Comparison of ENCODE assay signal across 8 cellular contexts in genomic region chr19:19464339-19465098, GRCh38. TPM values are rescaled to one million over a fixed set of nuclear protein-coding genes. Genes with fewer than 3 reads are reported as not detected.
DNase-seq lines count a peak whose midpoint lies in the region; ATAC-seq and TF ChIP-seq lines count a peak whose summit lies in the region.

No MANE protein-coding gene starts in this region.

- peaks cover 20% of the 10 kb centered on the region for H3K9me3 ChIP-seq in HUES64 (ENCODE audit: insufficient read depth, low read depth, low read length)
- peaks cover 10 to 11% of the 10 kb centered on the region in 2 donors for H3K9me3 ChIP-seq in muscle layer of duodenum (ENCODE audit: control insufficient read depth in 1 of 2, low read length in 2 of 2)

- no peak overlapping the region for H3K4me3 ChIP-seq in HUES64 (ENCODE audit: low read length)
- H3K4me3 ChIP-seq in epithelial cell of esophagus (ENCODE audit: low read length), result no peak overlapping the region
- no peak overlapping the region for H3K4me3 ChIP-seq in muscle layer of duodenum (ENCODE audit: low read depth in 1 of 2, low read length in 2 of 2)

- 40% methylated on average over 13 of the region's 13 CpGs for WGBS in HUES64

- DNase-seq in A172 (ENCODE audit: low spot score), result peak; percentile 18
- peak; percentile 89 for DNase-seq in epithelial cell of esophagus (ENCODE audit: low read depth)
- no peak for DNase-seq in GDM1 (lab: John Stamatoyannopoulos, UW)
- DNase-seq in NCI-H2171 (lab: John Stamatoyannopoulos, UW), result no peak

- H3K27ac ChIP-seq in HUES64 (ENCODE audit: low read depth, low read length) (peak overlapping the region; percentile 88), muscle layer of duodenum (ENCODE audit: low read length) (peak overlapping the region; percentile 62)

- peaks cover 52% of the 10 kb centered on the region for H3K4me1 ChIP-seq in HUES64 (ENCODE audit: insufficient read depth, low read length)
- peaks cover 30 to 49% of the 10 kb centered on the region in 2 donors for H3K4me1 ChIP-seq in muscle layer of duodenum (ENCODE audit: control insufficient read depth in 1 of 2, insufficient read depth in 2 of 2, low read length in 2 of 2)

- H3K36me3 ChIP-seq in HUES64 (ENCODE audit: insufficient read depth, low read length) (peaks cover 44% of the 10 kb centered on the region), muscle layer of duodenum (ENCODE audit: control insufficient read depth in 1 of 2, insufficient read depth in 2 of 2, low read length in 2 of 2) (peaks cover 28% of the 10 kb centered on the region in 2 donors)

- H3K27me3 ChIP-seq in HUES64 (ENCODE audit: insufficient read depth, low read length) (no peaks in the 10 kb centered on the region), muscle layer of duodenum (ENCODE audit: low read depth, low read length) (no peaks in the 10 kb centered on the region)

- no peak for ATAC-seq in GM21786 (IDR thresholded peaks at IDR 0.05; ENCODE audit: unreplicated experiment)
- no peak for ATAC-seq in GM21619 (IDR thresholded peaks at IDR 0.05; ENCODE audit: unreplicated experiment)

- H3K9ac ChIP-seq in HUES64 (ENCODE audit: low read depth, low read length), result peak overlapping the region; percentile 72

- TF ChIP-seq CTCF in epithelial cell of esophagus (IDR thresholded peaks at IDR 0.05; ENCODE audit: insufficient read depth, low read depth, low read length, missing control alignments), result no peak

RNA-seq across cellular contexts. Expression of gene TSSK6, which starts 50.8 kb away (rescaled TPM):
- 0.26 and 0.88 TPM in 2 replicates for total RNA-seq in A172 (2014; rRNA removed; shearing (Covaris generic))
- 1.4 TPM for polyA plus RNA-seq in HUES64 (2013, experiment 1 of 2)
- polyA plus RNA-seq in HUES64 (2013, experiment 2 of 2), result 1.9 TPM

RNA-seq across cellular contexts. Expression of gene NDUFA13, which starts 51.5 kb away (rescaled TPM):
- 43.2 and 101 TPM in 2 replicates for total RNA-seq in A172 (2014; rRNA removed; shearing (Covaris generic))
- 184 TPM for polyA plus RNA-seq in HUES64 (2013, experiment 1 of 2)
- 194 TPM for polyA plus RNA-seq in HUES64 (2013, experiment 2 of 2)

RNA-seq across cellular contexts. Expression of gene GATAD2A, which starts 59.0 kb away (rescaled TPM):
- total RNA-seq in A172 (2014; rRNA removed; shearing (Covaris generic)), result 62.1 and 84.0 TPM in 2 replicates
- polyA plus RNA-seq in HUES64 (2013, experiment 1 of 2), result 75.3 TPM
- polyA plus RNA-seq in HUES64 (2013, experiment 2 of 2), result 75.9 TPM

Comparison
In these comparisons a context has a peak if more than half of its experiments do, and no peak if none do; other contexts are left out.
1. DNase-seq: peak in A172 (single experiment) and epithelial cell of esophagus (single experiment); none in GDM1 (single experiment) and NCI-H2171 (single experiment).